6 cellular contexts compared by ENCODE assay signal in genomic region chr19:55578761-55579747, GRCh38. TPM values are rescaled to one million over a fixed set of nuclear protein-coding genes. Genes with fewer than 3 reads are reported as not detected.
DNase-seq lines count a peak whose midpoint lies in the region; ATAC-seq and TF ChIP-seq lines count a peak whose summit lies in the region.

No MANE protein-coding gene starts in this region.

- peaks cover 18% of the 10 kb centered on the region for H3K36me3 ChIP-seq in thoracic aorta

- peaks cover 3 to 20% of the 10 kb centered on the region in 2 donors for H3K4me1 ChIP-seq in thoracic aorta (ENCODE audit: control insufficient read depth in 1 of 2, low read depth in 2 of 2)

- ATAC-seq in activated T-cell treated with anti-CD3 and anti-CD28 coated beads, Interleukin-2, amount 50 U/mL, for 4 hours: no peak
- no peak for ATAC-seq in thoracic aorta (ENCODE audit: insufficient number of reproducible peaks, low FRiP score, low read depth)

- H3K27me3 Mint-ChIP-seq in activated T-cell treated with anti-CD3 and anti-CD28 coated beads, Interleukin-2, amount 50 U/mL, for 4 hours (ENCODE audit: low read depth): no peaks in the 10 kb centered on the region

- TF ChIP-seq CTCF in fibroblast of pulmonary artery (IDR thresholded peaks at IDR 0.05; ENCODE audit: low read length, missing control alignments) (no peak), thoracic aorta (IDR thresholded peaks at IDR 0.05) (no peak)

- peak overlapping the region; percentile 88 for H3K4me3 Mint-ChIP-seq in activated T-cell treated with anti-CD3 and anti-CD28 coated beads, Interleukin-2, amount 50 U/mL, for 4 hours

- no peaks in the 10 kb centered on the region for H3K9me3 ChIP-seq in thoracic aorta

- H3K36me3 Mint-ChIP-seq in activated T-cell treated with anti-CD3 and anti-CD28 coated beads, Interleukin-2, amount 50 U/mL, for 4 hours (ENCODE audit: insufficient read depth): peaks cover 14% of the 10 kb centered on the region

- H3K4me3 ChIP-seq in fibroblast of pulmonary artery (replicated peaks; ENCODE audit: low read depth, low read length) (peak overlapping the region; percentile 93), thoracic aorta (peak overlapping the region; percentile 99)

- H3K9me3 Mint-ChIP-seq in activated T-cell treated with anti-CD3 and anti-CD28 coated beads, Interleukin-2, amount 50 U/mL, for 4 hours: no peaks in the 10 kb centered on the region

- no peaks in the 10 kb centered on the region for H3K27me3 ChIP-seq in thoracic aorta (replicated peaks; ENCODE audit: insufficient read depth)

- H3K27ac ChIP-seq in thoracic aorta: peak overlapping the region in 1 of 2 donors; percentile 86
- no peak overlapping the region for H3K27ac ChIP-seq in caudate nucleus (ENCODE audit: low read depth, low read length)

- DNase-seq in activated T-cell treated with anti-CD3 and anti-CD28 coated beads, Interleukin-2, amount 50 U/mL, for 4 hours: no peak
- DNase-seq in activated T-cell treated with anti-CD3 and anti-CD28 coated beads, Interleukin-2, amount 50 U/mL, for 48 hours: no peak
- DNase-seq in fibroblast of pulmonary artery (ENCODE audit: low read depth): no peak
- no peak for DNase-seq in thoracic aorta (ENCODE audit: low spot score)
- DNase-seq in kidney tubule cell (ENCODE audit: low spot score): no peak
- DNase-seq in caudate nucleus (lab: John Stamatoyannopoulos, UW): no peak

- peaks cover 21% of the 10 kb centered on the region for H3K4me1 Mint-ChIP-seq in activated T-cell treated with anti-CD3 and anti-CD28 coated beads, Interleukin-2, amount 50 U/mL, for 4 hours (ENCODE audit: low read depth)

RNA-seq across cellular contexts. Expression of gene ZNF579, which starts 1.6 kb away (rescaled TPM):
- 10 to 100 TPM; 10.1 to 12.2 (median 11.0) TPM for total RNA-seq in activated T-cell treated with anti-CD3 and anti-CD28 coated beads, Interleukin-2, amount 50 U/mL, for 4 hours
- 1 to 10 TPM; 2.4 to 3.9 TPM for total RNA-seq in thoracic aorta

RNA-seq across cellular contexts. Expression of gene FIZ1, which starts 20.3 kb away (rescaled TPM):
- 10 to 100 TPM; 31.4 to 35.5 (median 34.4) TPM for total RNA-seq in activated T-cell treated with anti-CD3 and anti-CD28 coated beads, Interleukin-2, amount 50 U/mL, for 4 hours
- total RNA-seq in thoracic aorta: 10 to 100 TPM in 1 of 2 donors, 1 to 10 TPM in 1; 9.5 to 17.3 TPM

RNA-seq across cellular contexts. Expression of gene ZNF524, which starts 21.0 kb away (rescaled TPM):
- 10 to 100 TPM; 12.5 to 12.6 (median 12.6) TPM for total RNA-seq in activated T-cell treated with anti-CD3 and anti-CD28 coated beads, Interleukin-2, amount 50 U/mL, for 4 hours
- 10 to 100 TPM; 21.7 to 26.4 TPM for total RNA-seq in thoracic aorta

RNA-seq across cellular contexts. Expression of gene ZNF865, which starts 26.4 kb away (rescaled TPM):
- total RNA-seq in activated T-cell treated with anti-CD3 and anti-CD28 coated beads, Interleukin-2, amount 50 U/mL, for 4 hours: 10 to 100 TPM; 14.5 to 15.9 (median 15.4) TPM
- 10 to 100 TPM; 11.9 to 14.5 TPM for total RNA-seq in thoracic aorta

RNA-seq across cellular contexts. Expression of gene SBK3, which starts 33.7 kb away (rescaled TPM):
- not detected for total RNA-seq in activated T-cell treated with anti-CD3 and anti-CD28 coated beads, Interleukin-2, amount 50 U/mL, for 4 hours
- not detected for total RNA-seq in thoracic aorta
